ENCODE assay signal across 2 cellular contexts in genomic region chr10:92572362-92573090, GRCh38.
TF ChIP-seq lines count a peak whose summit lies in the region.

No MANE protein-coding gene starts in this region.

TF ChIP-seq in H1, 55 proteins besides CTCF, POLR2A, EP300 and RAD21 (continued from another document):
- TF ChIP-seq, protein P1, sequence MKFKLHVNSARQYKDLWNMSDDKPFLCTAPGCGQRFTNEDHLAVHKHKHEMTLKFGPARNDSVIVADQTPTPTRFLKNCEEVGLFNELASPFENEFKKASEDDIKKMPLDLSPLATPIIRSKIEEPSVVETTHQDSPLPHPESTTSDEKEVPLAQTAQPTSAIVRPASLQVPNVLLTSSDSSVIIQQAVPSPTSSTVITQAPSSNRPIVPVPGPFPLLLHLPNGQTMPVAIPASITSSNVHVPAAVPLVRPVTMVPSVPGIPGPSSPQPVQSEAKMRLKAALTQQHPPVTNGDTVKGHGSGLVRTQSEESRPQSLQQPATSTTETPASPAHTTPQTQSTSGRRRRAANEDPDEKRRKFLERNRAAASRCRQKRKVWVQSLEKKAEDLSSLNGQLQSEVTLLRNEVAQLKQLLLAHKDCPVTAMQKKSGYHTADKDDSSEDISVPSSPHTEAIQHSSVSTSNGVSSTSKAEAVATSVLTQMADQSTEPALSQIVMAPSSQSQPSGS (IDR thresholded peaks at IDR 0.05; ENCODE audit: low read length), result no peak
- no peak for TF ChIP-seq ATF3 (IDR thresholded peaks at IDR 0.05; ENCODE audit: insufficient read depth, low read depth, low read length)
- no peak for TF ChIP-seq JUN (IDR thresholded peaks at IDR 0.05; ENCODE audit: low read depth, low read length)
- no peak for TF ChIP-seq GABPA (IDR thresholded peaks at IDR 0.05; ENCODE audit: borderline replicate concordance, insufficient read depth, low read length)
- no peak for TF ChIP-seq CBX8 (IDR thresholded peaks at IDR 0.05; ENCODE audit: borderline replicate concordance, low read depth, low read length)
- no peak for TF ChIP-seq NRF1 (IDR thresholded peaks at IDR 0.05; ENCODE audit: low read depth, low read length)
- no peak for TF ChIP-seq TAF7 (optimal IDR thresholded peaks at IDR 0.05; ENCODE audit: borderline replicate concordance, low read depth, low read length)
- TF ChIP-seq YY1 (IDR thresholded peaks at IDR 0.05; ENCODE audit: low read depth, low read length), result no peak
- no peak for TF ChIP-seq RBBP5 (IDR thresholded peaks at IDR 0.05; ENCODE audit: borderline replicate concordance, low read depth, low read length)
- no peak for TF ChIP-seq CHD1 (IDR thresholded peaks at IDR 0.05; ENCODE audit: low read depth, low read length)
- no peak for TF ChIP-seq HDAC2 (IDR thresholded peaks at IDR 0.05; ENCODE audit: borderline replicate concordance in 1 of 2, low read depth in 2 of 2, low read length in 2 of 2)
- no peak for TF ChIP-seq PHF8 (conservative IDR thresholded peaks at IDR 0.05; ENCODE audit: low read depth, low read length)
- TF ChIP-seq TAF1 (IDR thresholded peaks at IDR 0.05; ENCODE audit: low read depth, low read length), result no peak
- TF ChIP-seq MAFK (IDR thresholded peaks at IDR 0.05; ENCODE audit: low read depth, low read length), result no peak
- TF ChIP-seq TBP (IDR thresholded peaks at IDR 0.05; ENCODE audit: low read depth, low read length), result no peak
- no peak for TF ChIP-seq RXRA (IDR thresholded peaks at IDR 0.05; ENCODE audit: insufficient read depth, low read depth, low read length)
- no peak for TF ChIP-seq GTF2F1 (IDR thresholded peaks at IDR 0.05; ENCODE audit: borderline replicate concordance, low read depth, low read length)

TF ChIP-seq in HEK293T, 16 proteins besides CTCF, POLR2A, EP300 and RAD21 (continued from another document):
- TF ChIP-seq CTBP1 (IDR thresholded peaks at IDR 0.05; ENCODE audit: borderline replicate concordance) (no peak), ELF4 (IDR thresholded peaks at IDR 0.05) (no peak)
